ENCODE assay signal across 13 cellular contexts in genomic region chr7:94701555-94701973, GRCh38. TPM values are rescaled to one million over a fixed set of nuclear protein-coding genes. Genes with fewer than 3 reads are reported as not detected.
A peak's percentile ranks its signal among the peaks of the same experiment; 100 is the strongest.
DNase-seq lines count a peak whose midpoint lies in the region; ATAC-seq and TF ChIP-seq lines count a peak whose summit lies in the region.
"Had no signal": no experiment of that assay in that cellular context is flagged by ENCODE, and none has a peak within 500 bp of the region (broad histone marks: within the 10 kb centered on the region; RNA-seq: fewer than 3 reads in every experiment).

No MANE protein-coding gene starts in this region.

- H3K9me3 Mint-ChIP-seq in progenitor cell of endocrine pancreas (ENCODE audit: low read depth) = peaks cover 10% of the 10 kb centered on the region

- no peaks in the 10 kb centered on the region for H4K20me1 ChIP-seq in SK-N-SH (ENCODE audit: insufficient read depth)

- ATAC-seq in gastrocnemius medialis = no peak
- no peak for ATAC-seq in GM19328 (IDR thresholded peaks at IDR 0.05; ENCODE audit: unreplicated experiment)
- ATAC-seq: K562 had no signal

- H3K9me2 ChIP-seq in SK-N-SH = no peaks in the 10 kb centered on the region

- intact Hi-C loops in gastrocnemius medialis (cut with DNase I; ENCODE audit: low total_unique reads) = no loop called here

- no peaks in the 10 kb centered on the region for H3K27me3 Mint-ChIP-seq in progenitor cell of endocrine pancreas

- in situ Hi-C loops in gastrocnemius medialis (cut with MboI; ENCODE audit: low sequenced_read_pairs in 4 of 4) = no loop called here

- H3K27ac ChIP-seq in SK-N-SH (ENCODE audit: low read depth in 2 of 2, low read length in 1 of 2) (peak overlapping the region in 1 of 2 experiments; percentile 48; a peak in 2 of 4 replicates), gastrocnemius medialis (no peak overlapping the region)

- H3K36me3 ChIP-seq in SK-N-SH (replicated peaks in 1 of 2; ENCODE audit: control insufficient read depth in 1 of 2, insufficient read depth in 2 of 2, low read length in 1 of 2) = no peaks in the 10 kb centered on the region
- no peaks in the 10 kb centered on the region for H3K36me3 ChIP-seq in gastrocnemius medialis

- no peak for TF ChIP-seq RAD21 in SK-N-SH (IDR thresholded peaks at IDR 0.05; ENCODE audit: low read length)

- CTCF ChIA-PET in SK-N-SH (lab: Yijun Ruan, JAX) = interaction anchor here (1.1 kb wide), 1 partner anchor 498 kb away, joined by 3 read pairs; no protein-coding TSS in a partner anchor

- no peak overlapping the region for H3K4me3 ChIP-seq in SK-N-SH (ENCODE audit: low read depth in 2 of 2, low read length in 1 of 2)
- H3K4me3 ChIP-seq in gastrocnemius medialis = no peak overlapping the region
- H3K4me3 ChIP-seq: K562, lung had no signal

- H3K4me2 ChIP-seq in SK-N-SH = no peak overlapping the region

- H3K36me3 Mint-ChIP-seq in progenitor cell of endocrine pancreas (ENCODE audit: insufficient read depth) = no peaks in the 10 kb centered on the region

- POLR2A ChIA-PET in SK-N-SH (lab: Yijun Ruan, JAX) = no interaction called here

- TF ChIP-seq POLR2A in gastrocnemius medialis (IDR thresholded peaks at IDR 0.05) = no peak

- H3F3A ChIP-seq in SK-N-SH (replicated peaks; ENCODE audit: insufficient read depth) = peaks cover 6% of the 10 kb centered on the region

- DNase-seq in HCEC 1CT (peak; percentile 23), SK-N-SH (no peak), foreskin melanocyte (peak; percentile 97), progenitor cell of endocrine pancreas (ENCODE audit: low spot score, unreplicated experiment) (no peak), gastrocnemius medialis (no peak), GM19238 (ENCODE audit: insufficient read length, low spot score) (no peak)
- no peak for DNase-seq in activated T-cell treated with anti-CD3 and anti-CD28 coated beads, Interleukin-2, amount 50 U/mL, for 48 hours
- DNase-seq: NCI-H510A treated with DMSO at 0.1 percent for 48 hours; stimulated activated CD4-positive, alpha-beta T cell treated with anti-CD3 and anti-CD28 coated beads, Interleukin-1b, Interleukin-23, amount 100 ng/mL, for 48 hours; substantia nigra had no signal

- TF ChIP-seq CTCF in SK-N-SH (IDR thresholded peaks at IDR 0.05) = no peak
- no peak for TF ChIP-seq CTCF in progenitor cell of endocrine pancreas (IDR thresholded peaks at IDR 0.05; ENCODE audit: unreplicated experiment)
- TF ChIP-seq CTCF in gastrocnemius medialis (IDR thresholded peaks at IDR 0.05 in 4 of 5, conservative IDR thresholded peaks at IDR 0.05 in 1 of 5) = no peak

- no peaks in the 10 kb centered on the region for H3K79me2 ChIP-seq in SK-N-SH (ENCODE audit: insufficient read depth)

- H2AFZ ChIP-seq in SK-N-SH (ENCODE audit: low read depth) = peak overlapping the region; percentile 76

- no peaks in the 10 kb centered on the region for H3K9me3 ChIP-seq in SK-N-SH
- H3K9me3 ChIP-seq in gastrocnemius medialis = no peaks in the 10 kb centered on the region

- peak overlapping the region; percentile 15; the same call in 1 of the 2 replicates for H3K9ac ChIP-seq in SK-N-SH

- no peaks in the 10 kb centered on the region for H3K27me3 ChIP-seq in SK-N-SH (ENCODE audit: insufficient read depth)
- H3K27me3 ChIP-seq in gastrocnemius medialis = no peaks in the 10 kb centered on the region

- peaks cover 14% of the 10 kb centered on the region for H3K4me1 Mint-ChIP-seq in progenitor cell of endocrine pancreas (ENCODE audit: low read depth)

- 51% methylated on average over 1 of the region's 1 CpG for WGBS in SK-N-SH (ENCODE audit: low lambda C conversion rate)

- no peak overlapping the region for H3K4me3 Mint-ChIP-seq in progenitor cell of endocrine pancreas (ENCODE audit: low read depth)

- H3K27ac Mint-ChIP-seq in progenitor cell of endocrine pancreas = peak overlapping the region; percentile 95

- no peak for TF ChIP-seq EP300 in SK-N-SH (IDR thresholded peaks at IDR 0.05; ENCODE audit: borderline replicate concordance in 1 of 2, low read depth in 1 of 2, low read length in 1 of 2)

- H3K4me1 ChIP-seq in SK-N-SH (ENCODE audit: control insufficient read depth in 1 of 2, insufficient read depth in 2 of 2, low read depth in 1 of 2, low read length in 1 of 2) (peaks cover 0 to 21% of the 10 kb centered on the region in 2 experiments; a peak in 2 of 4 replicates), gastrocnemius medialis (no peaks in the 10 kb centered on the region)

TF ChIP-seq in SK-N-SH, 30 proteins besides CTCF, POLR2A, EP300 and RAD21:
- TF ChIP-seq GATA2 (CRISPR knock-in tag; IDR thresholded peaks at IDR 0.05) (no peak), FOSL2 (IDR thresholded peaks at IDR 0.05; ENCODE audit: borderline replicate concordance, low read depth) (no peak), RCOR1 (IDR thresholded peaks at IDR 0.05; ENCODE audit: low read length) (no peak), CHD2 (IDR thresholded peaks at IDR 0.05; ENCODE audit: low read length, partially characterized antibody) (no peak), MXI1 (IDR thresholded peaks at IDR 0.05; ENCODE audit: low read depth, low read length) (no peak), POLR2AphosphoS5 (IDR thresholded peaks at IDR 0.05; ENCODE audit: low read depth, low read length) (no peak), USF1 (IDR thresholded peaks at IDR 0.05; ENCODE audit: borderline replicate concordance, low read depth) (no peak), RXRA (IDR thresholded peaks at IDR 0.05; ENCODE audit: borderline replicate concordance, low read depth) (no peak), TCF12 (IDR thresholded peaks at IDR 0.05) (no peak), MAX (IDR thresholded peaks at IDR 0.05; ENCODE audit: low read depth) (no peak), MEF2A (IDR thresholded peaks at IDR 0.05; ENCODE audit: borderline replicate concordance, low read depth) (no peak), NFIC (IDR thresholded peaks at IDR 0.05; ENCODE audit: borderline replicate concordance) (no peak), TAF1 (IDR thresholded peaks at IDR 0.05; ENCODE audit: borderline replicate concordance, low read depth, low read length) (no peak)

RNA-seq across cellular contexts. Expression of gene SGCE, which starts 45.6 kb away (rescaled TPM):
- 69.5 and 91.3 TPM in 2 replicates for polyA plus RNA-seq in SK-N-SH (2012; rRNA removed)
- polyA plus RNA-seq in SK-N-SH (2012; cell fraction: cytosol; rRNA removed) = 93.6 and 102 TPM in 2 replicates
- polyA plus RNA-seq in SK-N-SH (2012; cell fraction: nucleus; rRNA removed) = 41.8 and 69.7 TPM in 2 replicates
- 35.4 and 49.3 TPM in 2 replicates for total RNA-seq in progenitor cell of endocrine pancreas
- 1 to 10 TPM; 5.1 to 8.6 (median 6.1) TPM for total RNA-seq in gastrocnemius medialis

Comparison
In these comparisons a context has a peak if more than half of its experiments do, and no peak if none do; other contexts are left out.
1. DNase-seq: peak in HCEC 1CT (single experiment) and foreskin melanocyte (single experiment); none in SK-N-SH (single experiment), progenitor cell of endocrine pancreas (single experiment), gastrocnemius medialis (0 of 2), activated T-cell treated with anti-CD3 and anti-CD28 coated beads, Interleukin-2, amount 50 U/mL, for 48 hours (0 of 2) and GM19238 (single experiment).